In genomic region chr10:87921934-87922688, GRCh38 we compare ENCODE assay signal across 1 cellular context.
A peak's percentile ranks its signal among the peaks of the same experiment; 100 is the strongest.
TF ChIP-seq lines count a peak whose summit lies in the region.

No MANE protein-coding gene starts in this region.

TF ChIP-seq in GM23338, 12 proteins besides CTCF, POLR2A, EP300 and RAD21:
- TF ChIP-seq, protein P1, sequence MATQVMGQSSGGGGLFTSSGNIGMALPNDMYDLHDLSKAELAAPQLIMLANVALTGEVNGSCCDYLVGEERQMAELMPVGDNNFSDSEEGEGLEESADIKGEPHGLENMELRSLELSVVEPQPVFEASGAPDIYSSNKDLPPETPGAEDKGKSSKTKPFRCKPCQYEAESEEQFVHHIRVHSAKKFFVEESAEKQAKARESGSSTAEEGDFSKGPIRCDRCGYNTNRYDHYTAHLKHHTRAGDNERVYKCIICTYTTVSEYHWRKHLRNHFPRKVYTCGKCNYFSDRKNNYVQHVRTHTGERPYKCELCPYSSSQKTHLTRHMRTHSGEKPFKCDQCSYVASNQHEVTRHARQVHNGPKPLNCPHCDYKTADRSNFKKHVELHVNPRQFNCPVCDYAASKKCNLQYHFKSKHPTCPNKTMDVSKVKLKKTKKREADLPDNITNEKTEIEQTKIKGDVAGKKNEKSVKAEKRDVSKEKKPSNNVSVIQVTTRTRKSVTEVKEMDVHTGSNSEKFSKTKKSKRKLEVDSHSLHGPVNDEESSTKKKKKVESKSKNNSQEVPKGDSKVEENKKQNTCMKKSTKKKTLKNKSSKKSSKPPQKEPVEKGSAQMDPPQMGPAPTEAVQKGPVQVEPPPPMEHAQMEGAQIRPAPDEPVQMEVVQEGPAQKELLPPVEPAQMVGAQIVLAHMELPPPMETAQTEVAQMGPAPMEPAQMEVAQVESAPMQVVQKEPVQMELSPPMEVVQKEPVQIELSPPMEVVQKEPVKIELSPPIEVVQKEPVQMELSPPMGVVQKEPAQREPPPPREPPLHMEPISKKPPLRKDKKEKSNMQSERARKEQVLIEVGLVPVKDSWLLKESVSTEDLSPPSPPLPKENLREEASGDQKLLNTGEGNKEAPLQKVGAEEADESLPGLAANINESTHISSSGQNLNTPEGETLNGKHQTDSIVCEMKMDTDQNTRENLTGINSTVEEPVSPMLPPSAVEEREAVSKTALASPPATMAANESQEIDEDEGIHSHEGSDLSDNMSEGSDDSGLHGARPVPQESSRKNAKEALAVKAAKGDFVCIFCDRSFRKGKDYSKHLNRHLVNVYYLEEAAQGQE (IDR thresholded peaks at IDR 0.05; ENCODE audit: unreplicated experiment): peak; percentile 54
- TF ChIP-seq JUNB (IDR thresholded peaks at IDR 0.05; ENCODE audit: unreplicated experiment): no peak
